1 cellular context compared by ENCODE assay signal in genomic region chr10:27529010-27529783, GRCh38.
TF ChIP-seq lines count a peak whose summit lies in the region.

No MANE protein-coding gene starts in this region.

TF ChIP-seq in WTC11, 78 proteins besides CTCF, POLR2A, EP300 and RAD21 (continued from another document):
- TF ChIP-seq ARID4B (CRISPR knock-in tag; IDR thresholded peaks at IDR 0.05; ENCODE audit: borderline replicate concordance) = no peak
